8 cellular contexts compared by ENCODE assay signal in the genomic region with DNA sequence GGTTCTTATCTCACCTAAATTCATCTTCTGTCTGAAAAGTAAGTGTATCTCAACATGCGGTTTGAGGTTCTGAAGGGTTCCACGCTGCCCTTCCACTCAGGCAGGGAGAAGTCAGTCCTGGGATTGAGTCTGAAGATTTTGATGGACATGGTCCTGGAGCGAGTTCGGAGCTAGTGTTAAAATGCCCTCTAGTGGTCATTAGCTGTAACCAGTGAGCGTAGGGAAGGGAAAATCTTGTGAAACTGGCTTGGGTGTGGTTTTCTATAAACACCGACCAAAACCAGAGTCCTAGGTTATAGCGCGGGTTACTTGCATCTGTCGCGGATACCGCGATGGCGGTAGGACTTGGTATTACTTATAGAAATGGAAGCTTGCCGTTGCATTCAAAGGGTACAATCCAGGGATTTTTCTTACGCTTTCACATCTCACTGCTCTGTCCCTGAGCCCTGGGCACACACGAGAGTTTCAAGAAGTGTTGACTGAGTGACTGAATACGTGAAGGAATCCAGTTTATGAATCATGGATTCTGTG.
DNase-seq lines count a peak whose midpoint lies in the region; ATAC-seq and TF ChIP-seq lines count a peak whose summit lies in the region.

No MANE protein-coding gene starts in this region.

- no peaks in the 10 kb centered on the region for H3K9me3 Mint-ChIP-seq in progenitor cell of endocrine pancreas (ENCODE audit: low read depth)

- no peaks in the 10 kb centered on the region for H3K36me3 Mint-ChIP-seq in progenitor cell of endocrine pancreas (ENCODE audit: insufficient read depth)

- H3K4me3 ChIP-seq in gastroesophageal sphincter = peak overlapping the region in 1 of 2 donors; percentile 24

- TF ChIP-seq EP300 in gastroesophageal sphincter (IDR thresholded peaks at IDR 0.05) = no peak

- peaks cover 7% of the 10 kb centered on the region for H3K4me1 Mint-ChIP-seq in progenitor cell of endocrine pancreas (ENCODE audit: low read depth)

- no peaks in the 10 kb centered on the region for H3K9me3 ChIP-seq in gastroesophageal sphincter

- H3K4me3 Mint-ChIP-seq in progenitor cell of endocrine pancreas (ENCODE audit: low read depth) = no peak overlapping the region

- no peak for TF ChIP-seq POLR2A in gastroesophageal sphincter (IDR thresholded peaks at IDR 0.05)

- peaks cover 0 to 14% (median 0%) of the 10 kb centered on the region in 3 donors for H3K4me1 ChIP-seq in gastroesophageal sphincter

- 4 to 5% methylated on average over 15 to 16 of the region's 17 CpGs for WGBS in gastroesophageal sphincter (ENCODE audit: low coverage in 1 of 2), 2 donors

- H3K27ac ChIP-seq in gastroesophageal sphincter = peak overlapping the region in 2 of 4 donors; percentile 6 to 28

- ATAC-seq in GM18511 (IDR thresholded peaks at IDR 0.05; ENCODE audit: unreplicated experiment) (peak; percentile 86), HG02884 (IDR thresholded peaks at IDR 0.05; ENCODE audit: unreplicated experiment) (peak; percentile 89), gastroesophageal sphincter (peak; percentile 69)

- H3K27me3 ChIP-seq in gastroesophageal sphincter = no peaks in the 10 kb centered on the region

- peaks cover 30% of the 10 kb centered on the region for H3K27me3 Mint-ChIP-seq in progenitor cell of endocrine pancreas

- DNase-seq in AG09319 (ENCODE audit: extremely low read depth, low read depth) (no peak), NCI-H128 (lab: John Stamatoyannopoulos, UW; ENCODE audit: unreplicated experiment) (peak; percentile 33), SW480 (ENCODE audit: low spot score) (peak; percentile 77), progenitor cell of endocrine pancreas (ENCODE audit: low spot score, unreplicated experiment) (no peak), GOT3 (lab: John Stamatoyannopoulos, UW) (no peak)

- TF ChIP-seq CTCF in AG09319 (IDR thresholded peaks at IDR 0.05; ENCODE audit: low read depth, low read length) (peak; percentile 64), gastroesophageal sphincter (IDR thresholded peaks at IDR 0.05) (peak; percentile 62 to 81 (median 71)), progenitor cell of endocrine pancreas (IDR thresholded peaks at IDR 0.05; ENCODE audit: unreplicated experiment) (peak; percentile 86)

- no peaks in the 10 kb centered on the region for H3K36me3 ChIP-seq in gastroesophageal sphincter

- H3K27ac Mint-ChIP-seq in progenitor cell of endocrine pancreas = no peak overlapping the region

Comparison
In these comparisons a context has a peak if more than half of its experiments do, and no peak if none do; other contexts are left out.
1. DNase-seq: peak in NCI-H128 (single experiment) and SW480 (single experiment); none in AG09319 (single experiment), progenitor cell of endocrine pancreas (single experiment) and GOT3 (single experiment).
2. Peak in every context shown above with its lines, with median percentiles within 50 percentile points of each other: CTCF ChIP-seq and ATAC-seq.